In genomic region chr9:123601828-123602227, GRCh38 we compare ENCODE assay signal across 26 cellular contexts.
"Had no signal": no experiment of that assay in that cellular context is flagged by ENCODE, and none has a peak within 500 bp of the region (broad histone marks: within the 10 kb centered on the region; RNA-seq: fewer than 3 reads in every experiment).

No MANE protein-coding gene starts in this region.

- H3K4me3 ChIP-seq: colonic mucosa, coronary artery, dorsolateral prefrontal cortex, esophagus muscularis mucosa, esophagus squamous epithelium, gastrocnemius medialis, gastroesophageal sphincter, heart left ventricle, heart right ventricle, hepatocyte had no signal

- DNase-seq: colonic mucosa; cortex of kidney; dermis blood vessel endothelial cell; dorsolateral prefrontal cortex; effector CD4-positive, alpha-beta T cell; effector CD8-positive, alpha-beta T cell; effector memory CD4-positive, alpha-beta T cell; effector memory CD8-positive, alpha-beta T cell; endodermal cell; erythroblast; esophagus squamous epithelium; foreskin fibroblast; foreskin keratinocyte; foreskin melanocyte; gastrocnemius medialis; glutamatergic neuron; head of caudate nucleus; heart left ventricle; heart right ventricle had no signal

- H3K27me3 Mint-ChIP-seq: dendritic cell treated with granulocyte-macrophage colony-stimulating factor and Interleukin-4, amounts not matched to agents 40 ng/mL and 50 ng/mL, for 4 days; effector memory CD8-positive, alpha-beta T cell had no signal

- H2AFZ ChIP-seq: hepatocyte had no signal

- H3K36me3 ChIP-seq: colonic mucosa, esophagus squamous epithelium, gastrocnemius medialis, heart left ventricle had no signal

- H3K9me3 ChIP-seq: colonic mucosa, esophagus muscularis mucosa, esophagus squamous epithelium, gastrocnemius medialis, gastroesophageal sphincter, heart left ventricle, heart right ventricle had no signal

- H3K27ac ChIP-seq: colonic mucosa, coronary artery, dorsolateral prefrontal cortex, epithelial cell of prostate, esophagus muscularis mucosa, esophagus squamous epithelium, foreskin keratinocyte, gastrocnemius medialis, gastroesophageal sphincter, heart left ventricle, heart right ventricle, hepatocyte had no signal

- H3K4me3 Mint-ChIP-seq: dendritic cell treated with granulocyte-macrophage colony-stimulating factor and Interleukin-4, amounts not matched to agents 40 ng/mL and 50 ng/mL, for 4 days; effector memory CD8-positive, alpha-beta T cell; endodermal cell had no signal

- H3K4me2 ChIP-seq: hepatocyte had no signal

- H3K79me2 ChIP-seq: hepatocyte had no signal

- H3K9me3 Mint-ChIP-seq: dendritic cell treated with granulocyte-macrophage colony-stimulating factor and Interleukin-4, amounts not matched to agents 40 ng/mL and 50 ng/mL, for 4 days; effector memory CD8-positive, alpha-beta T cell; endodermal cell had no signal

- H3K27me3 ChIP-seq: colonic mucosa, dorsolateral prefrontal cortex, esophagus muscularis mucosa, esophagus squamous epithelium, foreskin keratinocyte, gastrocnemius medialis, gastroesophageal sphincter, heart left ventricle, heart right ventricle, hepatocyte had no signal

- H3K27ac Mint-ChIP-seq: dendritic cell treated with granulocyte-macrophage colony-stimulating factor and Interleukin-4, amounts not matched to agents 40 ng/mL and 50 ng/mL, for 4 days; endodermal cell had no signal

- H3K4me1 ChIP-seq: colonic mucosa, esophagus muscularis mucosa, esophagus squamous epithelium, foreskin keratinocyte, gastrocnemius medialis, gastroesophageal sphincter, heart left ventricle, heart right ventricle had no signal

- ATAC-seq: effector memory CD8-positive, alpha-beta T cell; esophagus mucosa; foreskin keratinocyte; gastrocnemius medialis; gastroesophageal sphincter; heart left ventricle; heart right ventricle had no signal
